In genomic region chr10:21100190-21100589, GRCh38 we compare ENCODE assay signal across 19 cellular contexts.
DNase-seq lines count a peak whose midpoint lies in the region; ATAC-seq, FAIRE-seq and TF ChIP-seq lines count a peak whose summit lies in the region.
"Had no signal": no experiment of that assay in that cellular context is flagged by ENCODE, and none has a peak within 500 bp of the region (broad histone marks: within the 10 kb centered on the region; RNA-seq: fewer than 3 reads in every experiment).

No MANE protein-coding gene starts in this region.

- H4K20me1 ChIP-seq in PC-9 (ENCODE audit: insufficient read depth), result no peaks in the 10 kb centered on the region

- no peaks in the 10 kb centered on the region for H3K9me3 ChIP-seq in PC-9 (ENCODE audit: insufficient read depth, low read depth)
- no peaks in the 10 kb centered on the region for H3K9me3 ChIP-seq in kidney (ENCODE audit: control insufficient read depth in 1 of 2, low read length in 2 of 2)
- H3K9me3 ChIP-seq: gastroesophageal sphincter, lower lobe of right lung, stomach had no signal

- POLR2A ChIA-PET in PC-9 (lab: Charles Lee; ENCODE audit: unreplicated experiment), result no interaction called here

- no TSS peak for BruUV-seq in PC-9 (replicated peaks; lab: Mats Ljungman, UMichigan)

- ATAC-seq in HG03095 (IDR thresholded peaks at IDR 0.05; ENCODE audit: unreplicated experiment), result no peak
- ATAC-seq: gastroesophageal sphincter; HCT116; lower lobe of right lung; naive thymus-derived CD4-positive, alpha-beta T cell had no signal

- no peaks in the 10 kb centered on the region for H3K27me3 ChIP-seq in PC-9 (ENCODE audit: insufficient read depth, low read depth)
- H3K27me3 ChIP-seq: gastroesophageal sphincter, stomach had no signal

- CTCF ChIA-PET in PC-9 (lab: Charles Lee), result no interaction called here

- H3K27ac ChIP-seq in PC-9, result peak overlapping the region; percentile 78
- H3K27ac ChIP-seq in kidney (ENCODE audit: low read depth in 2 of 2, low read length in 2 of 2), result no peak overlapping the region
- H3K27ac ChIP-seq: gastroesophageal sphincter, SK-N-MC, stomach had no signal

- FAIRE-seq in kidney (lab: Jason Lieb, UNC), result no peak
- FAIRE-seq: endothelial cell of umbilical vein, TTC549 had no signal

- no peaks in the 10 kb centered on the region for H3K9me2 ChIP-seq in PC-9 (ENCODE audit: insufficient read depth)

- intact Hi-C loops in PC-9 (cut with micrococcal nuclease; ENCODE audit: unreplicated experiment) (no loop called here), kidney (cut with DNase I) (no loop called here)

- H3K9ac ChIP-seq in kidney (ENCODE audit: low read length in 2 of 2), result no peak overlapping the region

- DNase-seq in Ammon's horn (ENCODE audit: low spot score) (peak; percentile 52), PC-9 (no peak), ecto neural progenitor cell (ENCODE audit: low spot score) (peak; percentile 55), occipital lobe (lab: John Stamatoyannopoulos, UW) (peak; percentile 17), kidney (no peak), NCI-H526 (lab: John Stamatoyannopoulos, UW) (no peak), NOMO-1 treated with DMSO at 0.1 percent for 48 hours (lab: John Stamatoyannopoulos, UW; ENCODE audit: unreplicated experiment) (no peak)
- DNase-seq: activated CD4-positive, alpha-beta T cell treated with anti-CD3 and anti-CD28 coated beads, Interleukin-2, amount 10 ng/mL, durations not matched to agents 7 days and 5 days; lower lobe of right lung; naive thymus-derived CD4-positive, alpha-beta T cell; NCI-H1417 treated with DMSO at 0.1 percent for 48 hours; NCI-H510A treated with DMSO at 0.1 percent for 48 hours; stomach had no signal

- peaks cover 38% of the 10 kb centered on the region for H3K4me1 ChIP-seq in PC-9 (replicated peaks; ENCODE audit: insufficient read depth)
- H3K4me1 ChIP-seq in kidney (ENCODE audit: control insufficient read depth in 1 of 2, insufficient read depth in 1 of 2, low read depth in 1 of 2, low read length in 2 of 2), result no peaks in the 10 kb centered on the region
- H3K4me1 ChIP-seq: gastroesophageal sphincter, lower lobe of right lung had no signal

- TF ChIP-seq CTCF in PC-9 (conservative IDR thresholded peaks at IDR 0.05) (no peak), kidney (IDR thresholded peaks at IDR 0.05; ENCODE audit: borderline replicate concordance, extremely low read depth, insufficient read depth) (no peak)

- H3K36me3 ChIP-seq in PC-9 (ENCODE audit: low read depth), result no peaks in the 10 kb centered on the region
- no peaks in the 10 kb centered on the region for H3K36me3 ChIP-seq in kidney (ENCODE audit: control insufficient read depth in 1 of 2, insufficient read depth in 2 of 2, low read length in 2 of 2)
- H3K36me3 ChIP-seq: gastroesophageal sphincter, lower lobe of right lung, stomach had no signal

- no peak overlapping the region for H3K4me2 ChIP-seq in PC-9

- no peak overlapping the region for H2AFZ ChIP-seq in PC-9

- no peak overlapping the region for H3K4me3 ChIP-seq in PC-9
- H3K4me3 ChIP-seq in kidney (ENCODE audit: low read length in 2 of 2), result no peak overlapping the region
- H3K4me3 ChIP-seq: gastroesophageal sphincter, lower lobe of right lung, SK-N-MC, stomach had no signal

- peaks cover 11% of the 10 kb centered on the region for H3F3A ChIP-seq in PC-9 (ENCODE audit: insufficient read depth, low read depth)

- no peaks in the 10 kb centered on the region for H3K79me2 ChIP-seq in PC-9 (ENCODE audit: low read depth)

Comparison
In these comparisons a context has a peak if more than half of its experiments do, and no peak if none do; other contexts are left out.
1. DNase-seq: peak in Ammon's horn (single experiment), ecto neural progenitor cell (single experiment) and occipital lobe (single experiment); none in PC-9 (0 of 2), kidney (single experiment), NCI-H526 (0 of 2) and NOMO-1 treated with DMSO at 0.1 percent for 48 hours (single experiment).